19 cellular contexts compared by ENCODE assay signal in genomic region chr4:169032883-169033645, GRCh38.
"Had no signal": no experiment of that assay in that cellular context is flagged by ENCODE, and none has a peak within 500 bp of the region (broad histone marks: within the 10 kb centered on the region; RNA-seq: fewer than 3 reads in every experiment).

No MANE protein-coding gene starts in this region.

- H3K36me3 Mint-ChIP-seq: activated naive CD4-positive, alpha-beta T cell treated with anti-CD3 and anti-CD28 coated beads, Interleukin-2, amount 50 U/mL, for 24 hours had no signal

- DNase-seq: activated CD4-positive, alpha-beta T cell treated with anti-CD3 and anti-CD28 coated beads for 4 hours; activated CD4-positive, alpha-beta T cell treated with anti-CD3 and anti-CD28 coated beads, Interleukin-2, amount 50 U/mL, for 4 hours; activated CD8-positive, alpha-beta memory T cell treated with anti-CD3 and anti-CD28 coated beads, Interleukin-2, amount 50 U/mL, for 48 hours; activated CD8-positive, alpha-beta T cell treated with anti-CD3 and anti-CD28 coated beads, Interleukin-2, amount 10 ng/mL, durations not matched to agents 7 days and 5 days; activated effector memory CD4-positive, alpha-beta T cell treated with Interleukin-2 at 50 U/mL for 16 hours; activated naive CD4-positive, alpha-beta T cell; activated T-cell treated with anti-CD3 and anti-CD28 coated beads, Interleukin-2, amount 50 U/mL, for 1 hour; aorta; central memory CD4-positive, alpha-beta T cell; Kasumi-1; NCI-H1930; NCI-H510A; NCI-H526 treated with DMSO at 0.1 percent for 48 hours; PC-3; SHP77 treated with DMSO at 0.1 percent for 48 hours; T1000 had no signal

- H3K27ac Mint-ChIP-seq: activated CD8-positive, alpha-beta T cell treated with anti-CD3 and anti-CD28 coated beads, Interleukin-2, amount 10 ng/mL, durations not matched to agents 7 days and 5 days; activated naive CD4-positive, alpha-beta T cell treated with anti-CD3 and anti-CD28 coated beads, Interleukin-2, amount 50 U/mL, for 24 hours had no signal

- H3K4me1 Mint-ChIP-seq: activated naive CD4-positive, alpha-beta T cell treated with anti-CD3 and anti-CD28 coated beads, Interleukin-2, amount 50 U/mL, for 24 hours had no signal

- H3K4me3 Mint-ChIP-seq: activated CD8-positive, alpha-beta T cell treated with anti-CD3 and anti-CD28 coated beads, Interleukin-2, amount 10 ng/mL, durations not matched to agents 7 days and 5 days; activated naive CD4-positive, alpha-beta T cell treated with anti-CD3 and anti-CD28 coated beads, Interleukin-2, amount 50 U/mL, for 24 hours had no signal

- FAIRE-seq: RCC 7860, TTC549 had no signal

- H3K9me3 Mint-ChIP-seq: activated naive CD4-positive, alpha-beta T cell treated with anti-CD3 and anti-CD28 coated beads, Interleukin-2, amount 50 U/mL, for 24 hours had no signal
